Comparison of ENCODE assay signal across 10 cellular contexts in genomic region chr3:43104786-43105185, GRCh38. TPM values are rescaled to one million over a fixed set of nuclear protein-coding genes. Genes with fewer than 3 reads are reported as not detected.
DNase-seq lines count a peak whose midpoint lies in the region; ATAC-seq and TF ChIP-seq lines count a peak whose summit lies in the region.
"Had no signal": no experiment of that assay in that cellular context is flagged by ENCODE, and none has a peak within 500 bp of the region (broad histone marks: within the 10 kb centered on the region; RNA-seq: fewer than 3 reads in every experiment).

No MANE protein-coding gene starts in this region.

- H3K4me3 Mint-ChIP-seq in activated CD8-positive, alpha-beta T cell treated with anti-CD3 and anti-CD28 coated beads for 36 hours = peak overlapping the region; percentile 74

- no peaks in the 10 kb centered on the region for H3K27me3 Mint-ChIP-seq in activated CD8-positive, alpha-beta T cell treated with anti-CD3 and anti-CD28 coated beads for 36 hours

- POLR2A ChIA-PET in activated CD8-positive, alpha-beta T cell treated with anti-CD3 and anti-CD28 coated beads for 36 hours (lab: Charles Lee) = interaction anchor here (0.6 to 1.5 kb wide), 5 partner anchors 8 to 141 kb away, joined by 3 to 6 read pairs (median 3); no protein-coding TSS in a partner anchor

- CTCF ChIA-PET in activated CD8-positive, alpha-beta T cell treated with anti-CD3 and anti-CD28 coated beads for 36 hours (lab: Charles Lee) = interaction anchor here (0.6 to 2.4 kb wide), 3 partner anchors 17 to 1657 kb away, joined by 3 to 13 read pairs (median 3); no protein-coding TSS in a partner anchor

- H3K27me3 ChIP-seq in right atrium auricular region = no peaks in the 10 kb centered on the region

- no peaks in the 10 kb centered on the region for H3K9me3 ChIP-seq in right atrium auricular region
- H3K9me3 ChIP-seq: neutrophil had no signal

- H3K4me3 ChIP-seq in HFF-Myc (replicated peaks; ENCODE audit: low read depth, low read length) (peak overlapping the region; percentile 69), right atrium auricular region (peak overlapping the region; percentile 96), skeletal muscle cell (ENCODE audit: low read depth, low read length) (peak overlapping the region; percentile 78)

- H3K27ac Mint-ChIP-seq in activated CD8-positive, alpha-beta T cell treated with anti-CD3 and anti-CD28 coated beads for 36 hours = no peak overlapping the region

- H3K36me3 ChIP-seq in right atrium auricular region = no peaks in the 10 kb centered on the region
- H3K36me3 ChIP-seq: neutrophil had no signal

- ATAC-seq in activated CD8-positive, alpha-beta T cell treated with anti-CD3 and anti-CD28 coated beads for 36 hours = no peak

- DNase-seq in HFF-Myc (ENCODE audit: extremely low read depth, low read depth) (no peak), right atrium auricular region (ENCODE audit: low spot score) (no peak), skeletal muscle cell (ENCODE audit: low read depth) (no peak), GM19238 (ENCODE audit: insufficient read length, low spot score) (no peak), KBM-7 (no peak), NCI-H510A (lab: John Stamatoyannopoulos, UW) (no peak)
- DNase-seq in activated CD8-positive, alpha-beta T cell treated with anti-CD3 and anti-CD28 coated beads for 36 hours = no peak
- DNase-seq in activated CD4-positive, CD25-positive, alpha-beta regulatory T cell (lab: John Stamatoyannopoulos, UW) = no peak
- DNase-seq: NCI-H1048 had no signal

- H3K4me1 Mint-ChIP-seq in activated CD8-positive, alpha-beta T cell treated with anti-CD3 and anti-CD28 coated beads for 36 hours (ENCODE audit: low read depth) = peaks cover 23% of the 10 kb centered on the region

- intact Hi-C loops in activated CD8-positive, alpha-beta T cell treated with anti-CD3 and anti-CD28 coated beads for 36 hours (cut with micrococcal nuclease) = no loop called here

- H3K9me3 Mint-ChIP-seq in activated CD8-positive, alpha-beta T cell treated with anti-CD3 and anti-CD28 coated beads for 36 hours = no peaks in the 10 kb centered on the region

- H3K27ac ChIP-seq in right atrium auricular region = peak overlapping the region; percentile 80 to 86
- H3K27ac ChIP-seq: neutrophil had no signal

- in situ Hi-C loops in KBM-7 (cut with MboI; ENCODE audit: low pct_unique_long_range_greater_than_20kb, low sequenced_read_pairs) = no loop called here

- peaks cover 0 to 40% of the 10 kb centered on the region in 2 donors for H3K4me1 ChIP-seq in right atrium auricular region

- H3K36me3 Mint-ChIP-seq in activated CD8-positive, alpha-beta T cell treated with anti-CD3 and anti-CD28 coated beads for 36 hours (ENCODE audit: low read depth) = no peaks in the 10 kb centered on the region

- TF ChIP-seq CTCF in HFF-Myc (IDR thresholded peaks at IDR 0.05; ENCODE audit: low read depth, low read length, missing control alignments) (no peak), right atrium auricular region (IDR thresholded peaks at IDR 0.05) (no peak)
- TF ChIP-seq CTCF in activated CD8-positive, alpha-beta T cell treated with anti-CD3 and anti-CD28 coated beads for 36 hours (IDR thresholded peaks at IDR 0.05) = no peak

RNA-seq across cellular contexts. Expression of gene POMGNT2, which starts 1.1 kb away (rescaled TPM):
- total RNA-seq in activated CD8-positive, alpha-beta T cell treated with anti-CD3 and anti-CD28 coated beads for 36 hours = 10 to 100 TPM; 11.9 to 12.0 TPM
- 10 to 100 TPM; 28.0 to 33.1 TPM for total RNA-seq in right atrium auricular region
